In the genomic region with DNA sequence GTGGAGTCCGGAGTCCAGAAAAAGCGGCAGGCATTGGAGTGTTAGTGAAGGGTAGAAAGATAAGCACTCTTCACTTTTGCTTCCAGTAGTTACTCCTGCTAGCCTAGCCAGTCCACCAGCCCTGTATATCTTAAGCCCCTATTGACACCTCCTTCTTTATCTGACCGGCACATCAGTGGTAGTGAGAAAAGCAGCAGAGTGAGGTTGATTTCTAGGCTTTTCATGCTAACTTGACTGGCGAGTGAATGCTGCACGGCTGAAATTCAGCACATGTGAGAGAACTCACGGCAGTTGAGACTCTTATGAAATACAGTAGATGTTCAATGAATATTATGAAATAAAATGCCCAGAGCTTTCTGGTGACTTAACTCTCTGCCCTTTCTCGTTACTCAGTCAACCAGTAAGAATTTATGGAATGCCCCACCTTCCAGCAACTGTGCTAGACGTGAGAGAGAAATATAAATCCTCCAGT, we compare ENCODE assay signal across 14 cellular contexts.
DNase-seq lines count a peak whose midpoint lies in the region; ATAC-seq, FAIRE-seq and TF ChIP-seq lines count a peak whose summit lies in the region.
"Had no signal": no experiment of that assay in that cellular context is flagged by ENCODE, and none has a peak within 500 bp of the region (broad histone marks: within the 10 kb centered on the region; RNA-seq: fewer than 3 reads in every experiment).

No MANE protein-coding gene starts in this region.

- no peak for TF ChIP-seq EP300 in HepG2 (IDR thresholded peaks at IDR 0.05; ENCODE audit: low read depth in 2 of 2, low read length in 2 of 2)
- TF ChIP-seq EP300 in HepG2 (CRISPR knock-in tag; IDR thresholded peaks at IDR 0.05; ENCODE audit: borderline replicate concordance) = no peak

- no peak overlapping the region for H3K4ac ChIP-seq in mesendoderm (ENCODE audit: low read depth, low read length)

- no peak overlapping the region for H2BK120ac ChIP-seq in mesendoderm (ENCODE audit: low read depth, low read length)

- no peak for ATAC-seq in HepG2
- no peak for ATAC-seq in natural killer cell treated with Interleukin-12 subunit alpha and Interleukin-12 subunit beta and Interleukin-15 and Interleukin-18, amount 100 ng/mL, for 72 hours

- no peaks in the 10 kb centered on the region for H3K9me3 Mint-ChIP-seq in natural killer cell treated with Interleukin-12 subunit alpha and Interleukin-12 subunit beta and Interleukin-15 and Interleukin-18, amount 100 ng/mL, for 72 hours
- H3K9me3 Mint-ChIP-seq: activated T-cell treated with anti-CD3 and anti-CD28 coated beads, Interleukin-2, amount 50 U/mL, for 24 hours had no signal

- CTCF ChIA-PET in HepG2 (lab: Yijun Ruan, JAX; ENCODE audit: low intra/inter-chr PET ratio, low total read pairs) = no interaction called here

- no TSS peak for BruUV-seq in HepG2 (replicated peaks; lab: Mats Ljungman, UMichigan)

- H3K4me1 ChIP-seq in mesendoderm (ENCODE audit: control insufficient read depth, low read depth, low read length) (peaks cover 27% of the 10 kb centered on the region), HepG2 (ENCODE audit: insufficient read depth, low read length) (peaks cover 15% of the 10 kb centered on the region)

- no peaks in the 10 kb centered on the region for H3K36me3 ChIP-seq in mesendoderm (ENCODE audit: control insufficient read depth, insufficient read depth, low read length)
- H3K36me3 ChIP-seq in HepG2 (replicated peaks in 1 of 2; ENCODE audit: control insufficient read depth in 1 of 2, insufficient read depth in 2 of 2, low read length in 2 of 2) = no peaks in the 10 kb centered on the region

- peak overlapping the region; percentile 92 for H3K18ac ChIP-seq in mesendoderm (ENCODE audit: low read length)

- intact Hi-C loops in HepG2 (cut with micrococcal nuclease; ENCODE audit: unreplicated experiment) = no loop called here

- no peak overlapping the region for H3K23ac ChIP-seq in mesendoderm (ENCODE audit: low read length)

- no peaks in the 10 kb centered on the region for H3K9me3 ChIP-seq in HepG2 (ENCODE audit: low read length)
- H3K9me3 ChIP-seq: psoas muscle had no signal

- H3K4me2 ChIP-seq in mesendoderm (ENCODE audit: low read length) (no peak overlapping the region), HepG2 (ENCODE audit: low read depth, low read length) (no peak overlapping the region)

- no peaks in the 10 kb centered on the region for H3K4me1 Mint-ChIP-seq in natural killer cell treated with Interleukin-12 subunit alpha and Interleukin-12 subunit beta and Interleukin-15 and Interleukin-18, amount 100 ng/mL, for 72 hours (ENCODE audit: low read depth in 2 of 2)
- H3K4me1 Mint-ChIP-seq: CD4-positive, CD25-positive, alpha-beta regulatory T cell had no signal

- H3K36me3 Mint-ChIP-seq in natural killer cell treated with Interleukin-12 subunit alpha and Interleukin-12 subunit beta and Interleukin-15 and Interleukin-18, amount 100 ng/mL, for 72 hours = no peaks in the 10 kb centered on the region

- H4K20me1 ChIP-seq in HepG2 (ENCODE audit: insufficient read depth, low read length) = no peaks in the 10 kb centered on the region

- no peak overlapping the region for H4K8ac ChIP-seq in mesendoderm (ENCODE audit: low read depth, low read length)

- H4K5ac ChIP-seq in mesendoderm (ENCODE audit: low read length) = no peak overlapping the region

- H2AFZ ChIP-seq in HepG2 (ENCODE audit: low read length) = no peak overlapping the region

- no peak overlapping the region for H3K4me3 ChIP-seq in cardiac fibroblast (replicated peaks in 1 of 2; ENCODE audit: low read depth in 2 of 2, low read length in 2 of 2)
- H3K4me3 ChIP-seq in mesendoderm (ENCODE audit: low read length) = no peak overlapping the region
- H3K4me3 ChIP-seq in HepG2 (replicated peaks in 1 of 3; ENCODE audit: insufficient read depth in 1 of 3, low read depth in 2 of 3, low read length in 3 of 3) = no peak overlapping the region
- H3K4me3 ChIP-seq: psoas muscle had no signal

- no peak for TF ChIP-seq POLR2A in HepG2 (IDR thresholded peaks at IDR 0.05; ENCODE audit: insufficient read depth in 1 of 2, low read depth in 2 of 2, low read length in 2 of 2)

- H3K9ac ChIP-seq in mesendoderm (ENCODE audit: low read length) (no peak overlapping the region), HepG2 (ENCODE audit: insufficient read depth, low read depth, low read length) (no peak overlapping the region)

- no peak overlapping the region for H3K27ac Mint-ChIP-seq in natural killer cell treated with Interleukin-12 subunit alpha and Interleukin-12 subunit beta and Interleukin-15 and Interleukin-18, amount 100 ng/mL, for 72 hours
- H3K27ac Mint-ChIP-seq: activated T-cell treated with anti-CD3 and anti-CD28 coated beads, Interleukin-2, amount 50 U/mL, for 24 hours; CD4-positive, CD25-positive, alpha-beta regulatory T cell had no signal

- DNase-seq in AG08396 (ENCODE audit: low spot score) (peak; percentile 24), HS-5 (ENCODE audit: low read depth) (peak; percentile 79), cardiac fibroblast (ENCODE audit: low read depth in 2 of 2) (peak; percentile 27 to 79), mesendoderm (peak; percentile 97), HepG2 (ENCODE audit: low spot score) (no peak), COLO829 (ENCODE audit: low spot score) (no peak)
- DNase-seq in natural killer cell treated with Interleukin-12 subunit alpha and Interleukin-12 subunit beta and Interleukin-15 and Interleukin-18, amount 100 ng/mL, for 72 hours (ENCODE audit: low spot score) = no peak
- DNase-seq in stimulated activated CD4-positive, alpha-beta T cell treated with anti-CD3 and anti-CD28 coated beads, Interleukin-15, amount 100 ng/mL, for 24 hours = no peak
- DNase-seq: activated T-cell treated with anti-CD3 and anti-CD28 coated beads, Interleukin-2, amount 50 U/mL, for 24 hours; CD4-positive, CD25-positive, alpha-beta regulatory T cell; effector memory CD4-positive, alpha-beta T cell; NCI-H1092; psoas muscle had no signal

- no peak overlapping the region for H2AK5ac ChIP-seq in mesendoderm (ENCODE audit: low read length)

- peaks cover 5 to 25% of the 10 kb centered on the region in 2 donors for H3K27me3 Mint-ChIP-seq in natural killer cell treated with Interleukin-12 subunit alpha and Interleukin-12 subunit beta and Interleukin-15 and Interleukin-18, amount 100 ng/mL, for 72 hours
- H3K27me3 Mint-ChIP-seq: activated T-cell treated with anti-CD3 and anti-CD28 coated beads, Interleukin-2, amount 50 U/mL, for 24 hours; CD4-positive, CD25-positive, alpha-beta regulatory T cell had no signal

- in situ Hi-C loops in HepG2 (cut with HindIII; ENCODE audit: extremely low pct_ligation_motif_present, low pct_unique_long_range_greater_than_20kb) = no loop called here

- H2BK5ac ChIP-seq in mesendoderm (ENCODE audit: low read length) = no peak overlapping the region

- TF ChIP-seq CTCF in cardiac fibroblast (IDR thresholded peaks at IDR 0.05; ENCODE audit: low read depth, low read length) (no peak), HepG2 (CRISPR knock-in tag; IDR thresholded peaks at IDR 0.05) (no peak)

- H2BK15ac ChIP-seq in mesendoderm (replicated peaks; ENCODE audit: low read depth) = no peak overlapping the region

- peaks cover 19% of the 10 kb centered on the region for H3K79me2 ChIP-seq in mesendoderm (ENCODE audit: control insufficient read depth, insufficient read depth, low read length)
- H3K79me2 ChIP-seq in HepG2 (ENCODE audit: insufficient read depth, low read length) = no peaks in the 10 kb centered on the region

- H3K27me3 ChIP-seq in mesendoderm (ENCODE audit: insufficient read depth, low read length, poor library complexity) (no peaks in the 10 kb centered on the region), HepG2 (ENCODE audit: control insufficient read depth in 1 of 2, insufficient read depth in 2 of 2, low read length in 2 of 2) (peaks cover 2 to 46% of the 10 kb centered on the region in 2 experiments; a peak in 3 of 5 replicates)

- TF ChIP-seq RAD21 in HepG2 (CRISPR knock-in tag; IDR thresholded peaks at IDR 0.05) = no peak

- peaks cover 23% of the 10 kb centered on the region for H3K79me1 ChIP-seq in mesendoderm (ENCODE audit: low read length)

- no peak overlapping the region for H3K4me3 Mint-ChIP-seq in natural killer cell treated with Interleukin-12 subunit alpha and Interleukin-12 subunit beta and Interleukin-15 and Interleukin-18, amount 100 ng/mL, for 72 hours
- H3K4me3 Mint-ChIP-seq: activated T-cell treated with anti-CD3 and anti-CD28 coated beads, Interleukin-2, amount 50 U/mL, for 24 hours; CD4-positive, CD25-positive, alpha-beta regulatory T cell had no signal

- H3K27ac ChIP-seq in mesendoderm (ENCODE audit: low read depth, low read length) = no peak overlapping the region
- no peak overlapping the region for H3K27ac ChIP-seq in HepG2 (ENCODE audit: extremely low read length, insufficient read depth, low read length)
- H3K27ac ChIP-seq: psoas muscle had no signal

- POLR2A ChIA-PET in HepG2 (lab: Yijun Ruan, JAX) = no interaction called here

- WGBS in mesendoderm (ENCODE audit: extremely low coverage, insufficient coverage, low lambda C conversion rate) = no CpG with 5 or more reads among the region's 8 CpGs
- WGBS in HepG2 (ENCODE audit: low lambda C conversion rate) = 3% methylated on average over 8 of the region's 8 CpGs

- no peak overlapping the region for H3K56ac ChIP-seq in mesendoderm (ENCODE audit: low read length)

- no peak for FAIRE-seq in HepG2 (lab: Jason Lieb, UNC)
- FAIRE-seq: GM12892 had no signal

Comparison
In these comparisons a context has a peak if more than half of its experiments do, and no peak if none do; other contexts are left out.
1. DNase-seq: peak in AG08396 (single experiment), HS-5 (single experiment), cardiac fibroblast (2 of 2) and mesendoderm (single experiment); none in HepG2 (single experiment), natural killer cell treated with Interleukin-12 subunit alpha and Interleukin-12 subunit beta and Interleukin-15 and Interleukin-18, amount 100 ng/mL, for 72 hours (single experiment), COLO829 (single experiment) and stimulated activated CD4-positive, alpha-beta T cell treated with anti-CD3 and anti-CD28 coated beads, Interleukin-15, amount 100 ng/mL, for 24 hours (single experiment).